ENCODE assay signal across 1 cellular context in the genomic region with DNA sequence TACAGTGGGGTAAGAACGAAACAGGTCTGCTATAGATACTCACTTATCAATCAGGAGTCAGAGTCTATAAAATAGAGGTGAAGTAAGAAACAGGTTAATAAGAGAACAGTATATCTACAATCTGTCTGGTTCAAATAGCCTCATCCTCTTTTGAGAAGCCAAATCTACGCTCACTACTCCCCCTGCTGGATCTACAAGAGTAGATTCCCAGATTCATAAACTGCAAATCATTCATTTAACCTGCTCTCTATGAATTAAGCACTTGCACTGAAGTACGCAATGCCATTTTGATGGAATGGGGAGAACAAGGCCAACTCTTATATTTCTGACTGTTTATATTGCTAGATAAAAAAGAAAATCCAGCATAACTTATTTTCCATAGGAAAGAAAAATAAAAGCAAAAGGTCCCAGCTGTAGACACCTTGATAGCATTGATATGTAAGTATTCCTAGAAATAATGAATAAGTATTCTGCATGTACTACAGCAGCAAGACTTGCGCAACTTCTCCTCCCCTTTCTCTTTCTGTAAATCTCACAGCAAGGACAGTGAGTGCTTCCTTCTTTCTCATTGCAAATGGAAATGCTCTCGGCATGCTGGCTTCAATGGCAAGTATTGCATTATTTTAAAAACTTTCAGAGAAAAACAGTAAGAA.
TF ChIP-seq lines count a peak whose summit lies in the region.

No MANE protein-coding gene starts in this region.

TF ChIP-seq in H1, 55 proteins besides CTCF, POLR2A, EP300 and RAD21 (continued from another document):
- TF ChIP-seq, protein P1, sequence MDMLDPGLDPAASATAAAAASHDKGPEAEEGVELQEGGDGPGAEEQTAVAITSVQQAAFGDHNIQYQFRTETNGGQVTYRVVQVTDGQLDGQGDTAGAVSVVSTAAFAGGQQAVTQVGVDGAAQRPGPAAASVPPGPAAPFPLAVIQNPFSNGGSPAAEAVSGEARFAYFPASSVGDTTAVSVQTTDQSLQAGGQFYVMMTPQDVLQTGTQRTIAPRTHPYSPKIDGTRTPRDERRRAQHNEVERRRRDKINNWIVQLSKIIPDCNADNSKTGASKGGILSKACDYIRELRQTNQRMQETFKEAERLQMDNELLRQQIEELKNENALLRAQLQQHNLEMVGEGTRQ (IDR thresholded peaks at IDR 0.05; ENCODE audit: low read length), result no peak
